Comparison of ENCODE assay signal across 12 cellular contexts in genomic region chr17:35052780-35053179, GRCh38. TPM values are rescaled to one million over a fixed set of nuclear protein-coding genes. Genes with fewer than 3 reads are reported as not detected.
A peak's percentile ranks its signal among the peaks of the same experiment; 100 is the strongest.
DNase-seq lines count a peak whose midpoint lies in the region; ATAC-seq and TF ChIP-seq lines count a peak whose summit lies in the region.
"Had no signal": no experiment of that assay in that cellular context is flagged by ENCODE, and none has a peak within 500 bp of the region (broad histone marks: within the 10 kb centered on the region; RNA-seq: fewer than 3 reads in every experiment).

No MANE protein-coding gene starts in this region.

- no peak overlapping the region for H3K4ac ChIP-seq in IMR-90 (ENCODE audit: low read depth, low read length)

- no peaks in the 10 kb centered on the region for H3K27me3 Mint-ChIP-seq in naive thymus-derived CD8-positive, alpha-beta T cell
- H3K27me3 Mint-ChIP-seq: stimulated activated naive CD8-positive, alpha-beta T cell treated with anti-CD3 and anti-CD28 coated beads, Interleukin-15, amount 100 ng/mL, for 72 hours had no signal

- H2AFZ ChIP-seq in IMR-90 (replicated peaks; ENCODE audit: low read length, poor library complexity) = no peak overlapping the region

- CTCF ChIA-PET in IMR-90 (lab: Yijun Ruan, JAX) = interaction anchor here (0.6 to 1.1 kb wide), 2 partner anchors 8 to 33 kb away, joined by 3 to 5 read pairs; no protein-coding TSS in a partner anchor

- H2AK5ac ChIP-seq in IMR-90 (ENCODE audit: low read depth, low read length) = 0 out of 2 replicates have a peak overlapping the region, but pooled peaks have one; percentile 21

- BruUV-seq in IMR-90 (replicated peaks; lab: Mats Ljungman, UMichigan) = no TSS peak

- no peak for TF ChIP-seq RAD21 in IMR-90 (IDR thresholded peaks at IDR 0.05; ENCODE audit: low read length)

- peaks cover 24 to 69% of the 10 kb centered on the region in 2 experiments for H3K79me1 ChIP-seq in IMR-90 (ENCODE audit: low read depth in 1 of 2, low read length in 2 of 2)

- no peak overlapping the region for H2BK5ac ChIP-seq in IMR-90 (ENCODE audit: low read depth, low read length, poor library complexity, severe bottlenecking)

- no peak overlapping the region for H4K5ac ChIP-seq in IMR-90 (ENCODE audit: low read depth, low read length)

- peak; percentile 11; the same call in 1 of the 2 replicates for ATAC-seq in IMR-90 (ENCODE audit: low read depth)
- ATAC-seq in naive thymus-derived CD8-positive, alpha-beta T cell = no peak
- ATAC-seq in GM18868 (IDR thresholded peaks at IDR 0.05; ENCODE audit: unreplicated experiment) = no peak
- ATAC-seq: stimulated activated naive CD8-positive, alpha-beta T cell treated with anti-CD3 and anti-CD28 coated beads, Interleukin-15, amount 100 ng/mL, for 72 hours had no signal

- H3K23ac ChIP-seq in IMR-90 (ENCODE audit: low read depth, low read length) = no peak overlapping the region

- H3K4me3 ChIP-seq in BLaER1 treated with 17β-estradiol and CSF1 and Interleukin-3, amounts not matched to agents 10 nM and 100 nM = 0 out of 20 replicates have a peak overlapping the region, but pooled peaks of 1 of the 10 experiments have one; percentile 5
- H3K4me3 ChIP-seq in IMR-90 (ENCODE audit: insufficient read depth, low read depth, low read length) = no peak overlapping the region

- no peak overlapping the region for H2BK15ac ChIP-seq in IMR-90 (ENCODE audit: low read depth, low read length)

- peak overlapping the region; percentile 92 to 99 (median 94) for H3K27ac Mint-ChIP-seq in naive thymus-derived CD8-positive, alpha-beta T cell

- H4K8ac ChIP-seq in IMR-90 (ENCODE audit: low read depth in 2 of 2, low read length in 2 of 2) = no peak overlapping the region

- no peak overlapping the region for H2AK9ac ChIP-seq in IMR-90 (replicated peaks; ENCODE audit: low read depth, low read length, poor library complexity)

- peaks cover 3% of the 10 kb centered on the region; the same call in 1 of the 2 replicates for H3K9me1 ChIP-seq in IMR-90 (ENCODE audit: insufficient read depth, low read length)

- H3K56ac ChIP-seq in IMR-90 (ENCODE audit: extremely low read depth, insufficient read depth, low read length) = no peak overlapping the region

- peaks cover 0 to 44% (median 3%) of the 10 kb centered on the region in 11 experiments; a peak in 6 of 22 replicates for H3K36me3 ChIP-seq in BLaER1 treated with 17β-estradiol and CSF1 and Interleukin-3, amounts not matched to agents 10 nM and 100 nM
- H3K36me3 ChIP-seq in IMR-90 (ENCODE audit: control insufficient read depth, insufficient read depth, low read length) = no peaks in the 10 kb centered on the region

- H4K91ac ChIP-seq in IMR-90 (ENCODE audit: insufficient read depth, low read depth, low read length) = no peak overlapping the region

- TF ChIP-seq POLR2A in IMR-90 (IDR thresholded peaks at IDR 0.05; ENCODE audit: low read depth, low read length) = no peak

- no peak for TF ChIP-seq CTCF in IMR-90 (conservative IDR thresholded peaks at IDR 0.05; ENCODE audit: low read depth, low read length)

- no peak overlapping the region for H2BK120ac ChIP-seq in IMR-90 (ENCODE audit: low read depth, low read length)

- DNase-seq in IMR-90 = no peak
- DNase-seq in caudate nucleus (lab: John Stamatoyannopoulos, UW) = no peak
- no peak for DNase-seq in naive thymus-derived CD8-positive, alpha-beta T cell
- no peak for DNase-seq in Kasumi-1 (lab: John Stamatoyannopoulos, UW)
- DNase-seq in medulla oblongata (ENCODE audit: extremely low spot score) = no peak
- DNase-seq in NCI-H187 treated with DMSO at 0.1 percent for 48 hours (lab: John Stamatoyannopoulos, UW) = no peak
- DNase-seq: activated CD8-positive, alpha-beta memory T cell treated with anti-CD3 and anti-CD28 coated beads, Interleukin-2, amount 50 U/mL, for 48 hours; C1 segment of cervical spinal cord; NCI-H2171 treated with DMSO at 0.1 percent for 48 hours; stimulated activated naive CD8-positive, alpha-beta T cell treated with anti-CD3 and anti-CD28 coated beads, Interleukin-15, amount 100 ng/mL, for 72 hours had no signal

- in situ Hi-C loops in IMR-90 (cut with MboI; ENCODE audit: low sequenced_read_pairs) = no loop called here

- peak overlapping the region in 6 of 11 experiments; percentile 46 to 67 (median 62); a peak in 8 of 22 replicates for H3K9ac ChIP-seq in BLaER1 treated with 17β-estradiol and CSF1 and Interleukin-3, amounts not matched to agents 10 nM and 100 nM
- H3K9ac ChIP-seq in IMR-90 (ENCODE audit: low read depth, low read length) = no peak overlapping the region

- H3K14ac ChIP-seq in IMR-90 (replicated peaks; ENCODE audit: low read depth, low read length) = peak overlapping the region; percentile 33; the same call in 1 of the 2 replicates

- dilution Hi-C loops in IMR-90 (cut with HindIII; ENCODE audit: low sequenced_read_pairs, unreplicated experiment) = no loop called here

- no peak overlapping the region for H2BK20ac ChIP-seq in IMR-90 (ENCODE audit: low read depth, low read length)

- intact Hi-C loops in IMR-90 (cut with micrococcal nuclease) = no loop called here

- POLR2A ChIA-PET in IMR-90 (lab: Charles Lee; ENCODE audit: unreplicated experiment) = no interaction called here
- POLR2A ChIA-PET in naive thymus-derived CD8-positive, alpha-beta T cell (lab: Charles Lee) = interaction anchor here (1.2 to 3.4 kb wide), 7 partner anchors 10 to 91 kb away, joined by 3 to 41 read pairs (median 4); partner anchors contain the start of genes CCT6B, RAD51D, RFFL and ZNF830

- H4K20me1 ChIP-seq in BLaER1 treated with 17β-estradiol and CSF1 and Interleukin-3, amounts not matched to agents 10 nM and 100 nM = peaks cover 0 to 17% (median under 1%) of the 10 kb centered on the region in 11 experiments; a peak in 10 of 22 replicates
- peaks cover 19% of the 10 kb centered on the region; the same call in 1 of the 2 replicates for H4K20me1 ChIP-seq in IMR-90 (ENCODE audit: insufficient read depth, low read length)

- H3K4me2 ChIP-seq in BLaER1 treated with 17β-estradiol and CSF1 and Interleukin-3, amounts not matched to agents 10 nM and 100 nM = peak overlapping the region; percentile 67 to 95 (median 78)
- no peak overlapping the region for H3K4me2 ChIP-seq in IMR-90 (ENCODE audit: low read depth, low read length)

- peak overlapping the region in 9 of 10 donors; percentile 42 to 86 (median 74) for H3K4me3 Mint-ChIP-seq in naive thymus-derived CD8-positive, alpha-beta T cell

- peaks cover 4 to 7% (median 6%) of the 10 kb centered on the region in 3 donors for H3K36me3 Mint-ChIP-seq in naive thymus-derived CD8-positive, alpha-beta T cell

- H3K4me1 Mint-ChIP-seq in naive thymus-derived CD8-positive, alpha-beta T cell = peaks cover 46 to 86% (median 78%) of the 10 kb centered on the region in 4 donors

- H3K27ac ChIP-seq in BLaER1 treated with 17β-estradiol and CSF1 and Interleukin-3, amounts not matched to agents 10 nM and 100 nM = peak overlapping the region; percentile 66 to 86 (median 82); a peak in 20 of 22 replicates
- H3K27ac ChIP-seq in IMR-90 (ENCODE audit: insufficient read depth, low read length) (no peak overlapping the region), caudate nucleus (ENCODE audit: low read depth, low read length) (peak overlapping the region; percentile 63)

- no peaks in the 10 kb centered on the region for H3K27me3 ChIP-seq in BLaER1 treated with 17β-estradiol and CSF1 and Interleukin-3, amounts not matched to agents 10 nM and 100 nM
- H3K27me3 ChIP-seq in IMR-90 (ENCODE audit: control insufficient read depth, insufficient read depth, low read length) = no peaks in the 10 kb centered on the region

- H3K18ac ChIP-seq in IMR-90 (ENCODE audit: low read depth, low read length) = no peak overlapping the region

- peaks cover 0 to 13% (median 0%) of the 10 kb centered on the region in 9 donors for H3K9me3 Mint-ChIP-seq in naive thymus-derived CD8-positive, alpha-beta T cell
- H3K9me3 Mint-ChIP-seq: stimulated activated naive CD8-positive, alpha-beta T cell treated with anti-CD3 and anti-CD28 coated beads, Interleukin-15, amount 100 ng/mL, for 72 hours had no signal

- no peaks in the 10 kb centered on the region for H3K9me3 ChIP-seq in BLaER1 treated with 17β-estradiol and CSF1 and Interleukin-3, amounts not matched to agents 10 nM and 100 nM (replicated peaks in 1 of 11)
- no peaks in the 10 kb centered on the region for H3K9me3 ChIP-seq in IMR-90 (ENCODE audit: control insufficient read depth, insufficient read depth, low read length)

- peaks cover 30 to 84% (median 63%) of the 10 kb centered on the region in 10 experiments for H3K4me1 ChIP-seq in BLaER1 treated with 17β-estradiol and CSF1 and Interleukin-3, amounts not matched to agents 10 nM and 100 nM
- peaks cover 6% of the 10 kb centered on the region; the same call in 1 of the 2 replicates for H3K4me1 ChIP-seq in IMR-90 (ENCODE audit: control insufficient read depth, insufficient read depth, low read length)

TF ChIP-seq in IMR-90, 13 proteins besides CTCF, POLR2A, EP300 and RAD21 (continues in another document):
- TF ChIP-seq CHD1 (IDR thresholded peaks at IDR 0.05; ENCODE audit: low read depth, low read length) (no peak), SMC3 (IDR thresholded peaks at IDR 0.05; ENCODE audit: low read depth, low read length) (no peak), NFE2L2 (IDR thresholded peaks at IDR 0.05; ENCODE audit: low read depth, low read length) (no peak)
- TF ChIP-seq, protein P1, sequence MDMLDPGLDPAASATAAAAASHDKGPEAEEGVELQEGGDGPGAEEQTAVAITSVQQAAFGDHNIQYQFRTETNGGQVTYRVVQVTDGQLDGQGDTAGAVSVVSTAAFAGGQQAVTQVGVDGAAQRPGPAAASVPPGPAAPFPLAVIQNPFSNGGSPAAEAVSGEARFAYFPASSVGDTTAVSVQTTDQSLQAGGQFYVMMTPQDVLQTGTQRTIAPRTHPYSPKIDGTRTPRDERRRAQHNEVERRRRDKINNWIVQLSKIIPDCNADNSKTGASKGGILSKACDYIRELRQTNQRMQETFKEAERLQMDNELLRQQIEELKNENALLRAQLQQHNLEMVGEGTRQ (IDR thresholded peaks at IDR 0.05; ENCODE audit: low read depth, low read length) = no peak
- TF ChIP-seq, protein P2, sequence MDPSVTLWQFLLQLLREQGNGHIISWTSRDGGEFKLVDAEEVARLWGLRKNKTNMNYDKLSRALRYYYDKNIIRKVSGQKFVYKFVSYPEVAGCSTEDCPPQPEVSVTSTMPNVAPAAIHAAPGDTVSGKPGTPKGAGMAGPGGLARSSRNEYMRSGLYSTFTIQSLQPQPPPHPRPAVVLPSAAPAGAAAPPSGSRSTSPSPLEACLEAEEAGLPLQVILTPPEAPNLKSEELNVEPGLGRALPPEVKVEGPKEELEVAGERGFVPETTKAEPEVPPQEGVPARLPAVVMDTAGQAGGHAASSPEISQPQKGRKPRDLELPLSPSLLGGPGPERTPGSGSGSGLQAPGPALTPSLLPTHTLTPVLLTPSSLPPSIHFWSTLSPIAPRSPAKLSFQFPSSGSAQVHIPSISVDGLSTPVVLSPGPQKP (IDR thresholded peaks at IDR 0.05; ENCODE audit: borderline replicate concordance, low read depth, low read length) = no peak

RNA-seq across cellular contexts. Expression of gene RFFL, which starts 10.7 kb away (rescaled TPM):
- total RNA-seq in IMR-90 (2012; rRNA removed) = 19.2 and 20.8 TPM in 2 replicates
- 9.9 and 11.6 TPM in 2 replicates for polyA plus RNA-seq in IMR-90 (2012; rRNA removed)
- 6.0 and 9.6 TPM in 2 replicates for polyA plus RNA-seq in IMR-90 (2012; cell fraction: cytosol; rRNA removed)
- polyA plus RNA-seq in IMR-90 (2012; cell fraction: nucleus; rRNA removed; ENCODE audit: low replicate concordance) = 9.5 and 13.1 TPM in 2 replicates
- total RNA-seq in naive thymus-derived CD8-positive, alpha-beta T cell = 10 to 100 TPM; 69.1 to 70.1 TPM
- polyA plus RNA-seq in naive thymus-derived CD8-positive, alpha-beta T cell = 10 to 100 TPM; 30.8 to 39.7 (median 31.9) TPM
